Comparison of ENCODE assay signal across 17 cellular contexts in the genomic region with DNA sequence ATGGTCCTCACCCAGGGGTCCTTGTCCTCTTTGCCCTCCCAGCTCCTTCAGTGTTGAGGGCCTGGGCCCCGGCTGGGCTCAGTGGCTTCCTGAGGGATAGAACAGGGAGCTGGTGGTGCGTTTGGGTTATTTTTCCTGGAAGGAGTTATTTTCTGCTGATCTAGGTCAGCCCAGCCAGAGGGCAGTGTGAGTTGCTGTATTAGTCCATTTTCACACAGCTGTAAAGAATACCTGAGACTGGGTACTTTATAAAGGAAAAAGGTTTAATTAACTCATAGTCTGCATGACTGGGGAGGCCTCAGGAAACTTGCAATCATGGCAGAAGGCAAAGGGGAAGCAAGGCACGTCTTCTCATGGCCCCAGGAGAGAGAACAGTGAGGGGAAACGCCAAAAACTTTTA.
A peak's percentile ranks its signal among the peaks of the same experiment; 100 is the strongest.
DNase-seq lines count a peak whose midpoint lies in the region; ATAC-seq and TF ChIP-seq lines count a peak whose summit lies in the region.
"Had no signal": no experiment of that assay in that cellular context is flagged by ENCODE, and none has a peak within 500 bp of the region (broad histone marks: within the 10 kb centered on the region; RNA-seq: fewer than 3 reads in every experiment).

No MANE protein-coding gene starts in this region.

- no peak overlapping the region for H3K4me2 ChIP-seq in PC-3 (ENCODE audit: low read length)
- H3K4me2 ChIP-seq in neural cell (ENCODE audit: low read length), result no peak overlapping the region
- H3K4me2 ChIP-seq in H9 (ENCODE audit: insufficient read depth, insufficient read length, low read length), result no peak overlapping the region

- H3K23ac ChIP-seq in H9 (ENCODE audit: insufficient read length, low read depth, low read length), result no peak overlapping the region

- H2BK20ac ChIP-seq in H9 (ENCODE audit: low read depth, low read length, poor library complexity, severe bottlenecking), result no peak overlapping the region

- H3K9ac ChIP-seq in PC-3 (ENCODE audit: low read length), result no peak overlapping the region
- no peak overlapping the region for H3K9ac ChIP-seq in neural cell (ENCODE audit: low read length)
- no peak overlapping the region for H3K9ac ChIP-seq in H9 (ENCODE audit: extremely low read depth, insufficient read length, low read length)

- POLR2A ChIA-PET in PC-3 (lab: Charles Lee; ENCODE audit: unreplicated experiment), result no interaction called here

- H4K20me1 ChIP-seq in PC-3 (ENCODE audit: low read length) (no peaks in the 10 kb centered on the region), neural cell (ENCODE audit: insufficient read depth) (no peaks in the 10 kb centered on the region), H9 (ENCODE audit: control insufficient read depth, insufficient read depth, insufficient read length) (no peaks in the 10 kb centered on the region)

- no peak overlapping the region for H2AK5ac ChIP-seq in H9 (ENCODE audit: insufficient read length, low read length)

- H3K36me3 ChIP-seq in PC-3 (ENCODE audit: low read depth, low read length) (no peaks in the 10 kb centered on the region), neural cell (ENCODE audit: insufficient read depth, low read length) (no peaks in the 10 kb centered on the region)

- H3K27ac ChIP-seq in PC-3 (ENCODE audit: low read length) (no peak overlapping the region), neural cell (ENCODE audit: low read length) (no peak overlapping the region), H9 (ENCODE audit: insufficient read length, low read depth, low read length) (no peak overlapping the region)
- H3K27ac ChIP-seq: SK-N-MC had no signal

- no peak overlapping the region for H2BK12ac ChIP-seq in H9 (ENCODE audit: insufficient read length, low read depth, low read length)

- H4K5ac ChIP-seq in H9 (ENCODE audit: insufficient read length, low read depth, low read length), result no peak overlapping the region

- no peaks in the 10 kb centered on the region for H3K4me1 ChIP-seq in PC-3 (ENCODE audit: insufficient read depth, low read length)
- H3K4me1 ChIP-seq in H9 (ENCODE audit: insufficient read depth, low read length), result no peaks in the 10 kb centered on the region
- H3K4me1 ChIP-seq: Caco-2 had no signal

- H3K14ac ChIP-seq in H9 (ENCODE audit: insufficient read depth, low read length), result no peak overlapping the region

- H2AFZ ChIP-seq in PC-3 (ENCODE audit: low read length) (no peak overlapping the region), neural cell (ENCODE audit: low read depth, low read length) (no peak overlapping the region), H9 (ENCODE audit: low read length) (no peak overlapping the region)

- no peak overlapping the region for H3K4me3 ChIP-seq in PC-3 (ENCODE audit: low read length)
- no peak overlapping the region for H3K4me3 ChIP-seq in choroid plexus epithelial cell (ENCODE audit: low read depth, low read length)
- H3K4me3 ChIP-seq in neural cell (ENCODE audit: low read length), result no peak overlapping the region
- H3K4me3 ChIP-seq: SK-N-MC had no signal

- H3K4me3 Mint-ChIP-seq in H9, result no peak overlapping the region

- no peak overlapping the region for H3K18ac ChIP-seq in H9 (ENCODE audit: insufficient read length, low read depth, low read length)

- H3K9me2 ChIP-seq in PC-3 (replicated peaks; ENCODE audit: low read length) (no peaks in the 10 kb centered on the region), neural cell (ENCODE audit: insufficient read depth, low read length) (no peaks in the 10 kb centered on the region)

- no peaks in the 10 kb centered on the region for H3K36me3 Mint-ChIP-seq in H9 (ENCODE audit: insufficient read depth in 1 of 3, low read depth in 3 of 3)

- H3K79me2 ChIP-seq in PC-3 (ENCODE audit: low read length), result no peaks in the 10 kb centered on the region
- no peaks in the 10 kb centered on the region for H3K79me2 ChIP-seq in neural cell (replicated peaks; ENCODE audit: insufficient read depth, low read length)
- no peaks in the 10 kb centered on the region for H3K79me2 ChIP-seq in H9 (ENCODE audit: insufficient read depth, low read length)

- H2BK15ac ChIP-seq in H9 (ENCODE audit: low read depth, low read length), result no peak overlapping the region

- H3K27me3 ChIP-seq in PC-3 (ENCODE audit: low read length) (peaks cover 47% of the 10 kb centered on the region), neural cell (ENCODE audit: insufficient read depth, low read depth, low read length) (no peaks in the 10 kb centered on the region), H9 (ENCODE audit: insufficient read depth, low read length) (no peaks in the 10 kb centered on the region)

- no CpG with 5 or more reads among the region's 4 CpGs for WGBS in H9 (ENCODE audit: extremely low coverage, insufficient read length, low lambda C conversion rate)

- ATAC-seq in PC-3 (peak; percentile 57; the same call in 1 of the 2 replicates), HG03354 (IDR thresholded peaks at IDR 0.05; ENCODE audit: poor library complexity, severe bottlenecking, unreplicated experiment) (no peak)

- H3K56ac ChIP-seq in H9 (ENCODE audit: insufficient read length, low read depth, low read length), result no peak overlapping the region

- TF ChIP-seq CTCF in PC-3 (conservative IDR thresholded peaks at IDR 0.05; ENCODE audit: low read depth, low read length) (peak; percentile 44; the same call in 1 of the 2 replicates), choroid plexus epithelial cell (conservative IDR thresholded peaks at IDR 0.05; ENCODE audit: low read depth, low read length) (peak; percentile 36), neural cell (IDR thresholded peaks at IDR 0.05; ENCODE audit: poor library complexity, severe bottlenecking) (peak; percentile 44), H9 (conservative IDR thresholded peaks at IDR 0.05) (no peak; the same call in 2 of the 3 replicates)

- peaks cover 17 to 35% of the 10 kb centered on the region in 2 experiments for H3K4me1 Mint-ChIP-seq in H9

- H3T11ph ChIP-seq in H9 (ENCODE audit: low read length), result no peak overlapping the region

- no peaks in the 10 kb centered on the region for H3K23me2 ChIP-seq in H9 (ENCODE audit: insufficient read length, low read depth, low read length, poor library complexity, severe bottlenecking)

- H3K79me1 ChIP-seq in H9 (ENCODE audit: insufficient read depth, low read depth, low read length, poor library complexity, severe bottlenecking), result no peaks in the 10 kb centered on the region

- intact Hi-C loops in PC-3 (cut with micrococcal nuclease), result no loop called here

- H4K8ac ChIP-seq in H9 (replicated peaks; ENCODE audit: insufficient read length, low read depth, low read length), result no peak overlapping the region

- H3K9me3 Mint-ChIP-seq in H9, result no peaks in the 10 kb centered on the region

- peaks cover 9% of the 10 kb centered on the region for H3K27me3 Mint-ChIP-seq in H9 (ENCODE audit: low read depth)

- H3K27ac Mint-ChIP-seq in H9, result no peak overlapping the region; a peak in 1 of 7 replicates

- TF ChIP-seq EP300 in neural cell (conservative IDR thresholded peaks at IDR 0.05; ENCODE audit: poor library complexity, severe bottlenecking), result no peak

- H3K4ac ChIP-seq in H9 (ENCODE audit: low read depth, low read length), result no peak overlapping the region

- H2BK5ac ChIP-seq in H9 (ENCODE audit: insufficient read length, low read length), result no peak overlapping the region

- no peak overlapping the region for H4K91ac ChIP-seq in H9 (ENCODE audit: insufficient read length, low read depth, low read length)

- no TSS peak for BruUV-seq in PC-3 (replicated peaks; lab: Mats Ljungman, UMichigan)

- H3F3A ChIP-seq in PC-3 (ENCODE audit: low read length, unreplicated experiment) (no peaks in the 10 kb centered on the region), neural cell (ENCODE audit: insufficient read depth, low read length, poor library complexity, severe bottlenecking) (no peaks in the 10 kb centered on the region)

- TF ChIP-seq RAD21 in neural cell (conservative IDR thresholded peaks at IDR 0.05), result peak; percentile 54

- CTCF ChIA-PET in PC-3 (lab: Charles Lee), result no interaction called here

- no peak overlapping the region for H2BK120ac ChIP-seq in H9 (ENCODE audit: low read depth, low read length, poor library complexity, severe bottlenecking)

- H3K9me3 ChIP-seq in PC-3 (ENCODE audit: low read length) (no peaks in the 10 kb centered on the region), neural cell (ENCODE audit: low read length) (no peaks in the 10 kb centered on the region), H9 (ENCODE audit: control insufficient read depth, low read depth, low read length) (no peaks in the 10 kb centered on the region)
- H3K9me3 ChIP-seq: Caco-2 had no signal

- DNase-seq in COR-L47 (lab: John Stamatoyannopoulos, UW) (peak; percentile 2), PC-3 (no peak), choroid plexus epithelial cell (ENCODE audit: low read depth) (peak; percentile 12), LoVo (ENCODE audit: low spot score) (no peak), NCI-H2107 treated with DMSO at 0.1 percent for 48 hours (lab: John Stamatoyannopoulos, UW; ENCODE audit: unreplicated experiment) (no peak), H9 (no peak)
- DNase-seq: ACHN, AML-193, Caco-2, DMS53, NCI-H1417 treated with DMSO at 0.1 percent for 48 hours, NCI-H1930, NCI-H510A, Right ventricle myocardium superior had no signal

TF ChIP-seq in neural cell, 6 proteins besides CTCF, POLR2A, EP300 and RAD21:
- no peak for TF ChIP-seq MXI1 (conservative IDR thresholded peaks at IDR 0.05; ENCODE audit: poor library complexity, severe bottlenecking)
- peak; percentile 58 for TF ChIP-seq SMC3 (conservative IDR thresholded peaks at IDR 0.05; ENCODE audit: poor library complexity)

Comparison
In these comparisons a context has a peak if more than half of its experiments do, and no peak if none do; other contexts are left out.
1. DNase-seq: peak in COR-L47 (single experiment) and choroid plexus epithelial cell (single experiment); none in PC-3 (single experiment), LoVo (single experiment), NCI-H2107 treated with DMSO at 0.1 percent for 48 hours (single experiment) and H9 (single experiment).